ENCODE assay signal across 28 cellular contexts in the genomic region with DNA sequence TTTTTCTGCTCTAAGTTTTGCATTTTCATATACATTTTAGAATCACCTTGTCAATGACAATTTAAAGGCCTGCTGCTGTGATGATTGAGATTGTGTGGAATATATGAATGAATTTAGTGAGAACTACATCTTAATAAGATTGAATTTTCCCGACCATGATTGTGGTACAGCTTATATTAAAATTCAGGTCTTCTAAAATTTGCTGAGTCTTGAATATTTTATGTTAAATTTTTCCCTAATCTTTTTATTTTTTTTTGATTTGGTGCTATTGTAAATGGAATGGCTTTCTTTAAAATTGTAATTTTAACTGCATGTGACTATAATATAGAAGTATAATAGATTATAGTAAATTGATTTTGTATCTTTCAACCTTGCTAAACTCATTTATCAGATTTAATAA.
"Had no signal": no experiment of that assay in that cellular context is flagged by ENCODE, and none has a peak within 500 bp of the region (broad histone marks: within the 10 kb centered on the region; RNA-seq: fewer than 3 reads in every experiment).

No MANE protein-coding gene starts in this region.

- H3K36me3 ChIP-seq: neural progenitor cell, ovary, spleen, suprapubic skin, tibial artery, transverse colon, upper lobe of right lung, vagina had no signal

- H3K4me2 ChIP-seq: neural progenitor cell, smooth muscle cell had no signal

- H3K79me2 ChIP-seq: parathyroid adenoma had no signal

- H3K27ac ChIP-seq: neural progenitor cell, ovary, parathyroid adenoma, psoas muscle, skin epidermis, spleen, suprapubic skin, testis, tibial artery, transverse colon, upper lobe of right lung, vagina had no signal

- H2AFZ ChIP-seq: neural progenitor cell, parathyroid adenoma had no signal

- H3K9ac ChIP-seq: neural progenitor cell, parathyroid adenoma had no signal

- ATAC-seq: natural killer cell; psoas muscle; right cardiac atrium; sciatic nerve; stimulated activated memory B cell treated with anti-CD40 and anti-IgM and Interleukin-4, amounts not matched to agents 10 μg/mL and 1 μg/mL and 100 μg/mL, for 72 hours; stimulated activated naive CD8-positive, alpha-beta T cell treated with anti-CD3 and anti-CD28 coated beads, Interleukin-15, amount 100 ng/mL, for 72 hours; stimulated activated naive CD8-positive, alpha-beta T cell treated with anti-CD3 and anti-CD28 coated beads, Interleukin-15, Interleukin-2, amounts not matched to agents 100 U/mL and 50 U/mL, for 24 hours; upper lobe of right lung had no signal

- H3K27me3 ChIP-seq: neural progenitor cell, ovary, spleen, suprapubic skin, testis, tibial artery, transverse colon, upper lobe of right lung, vagina had no signal

- H3K9me3 ChIP-seq: ovary, psoas muscle, suprapubic skin, testis, tibial artery, transverse colon, upper lobe of right lung, vagina had no signal

- DNase-seq: natural killer cell; occipital lobe; ovary; posterior cingulate gyrus; psoas muscle; right cardiac atrium; spleen; stimulated activated CD4-positive, alpha-beta T cell treated with anti-CD3 and anti-CD28 coated beads, Interleukin-12 subunit alpha, Interleukin-12 subunit beta, amount 100 ng/mL, for 4 hours; stimulated activated CD4-positive, alpha-beta T cell treated with anti-CD3 and anti-CD28 coated beads, Interleukin-1b, Interleukin-23, amount 100 ng/mL, for 48 hours; stimulated activated CD4-positive, alpha-beta T cell treated with anti-CD3 and anti-CD28 coated beads, Interleukin-4, amount 100 ng/mL, for 1 hour; stimulated activated CD4-positive, alpha-beta T cell treated with anti-CD3 and anti-CD28 coated beads, Interleukin-4, amount 100 ng/mL, for 4 hours; stimulated activated CD8-positive, alpha-beta memory T cell treated with anti-CD3 and anti-CD28 coated beads, Interleukin-4, amount 100 ng/mL, for 48 hours; stimulated activated naive CD4-positive, alpha-beta T cell; stimulated activated naive CD8-positive, alpha-beta T cell treated with anti-CD3 and anti-CD28 coated beads, Interleukin-15, amount 100 ng/mL, for 72 hours; stimulated activated naive CD8-positive, alpha-beta T cell treated with anti-CD3 and anti-CD28 coated beads, Interleukin-15, Interleukin-2, amounts not matched to agents 100 U/mL and 50 U/mL, for 24 hours; substantia nigra; testis; tibial artery; transverse colon; upper lobe of right lung had no signal

- H3K4me3 ChIP-seq: neural progenitor cell, ovary, psoas muscle, skin epidermis, smooth muscle cell, spleen, suprapubic skin, testis, tibial artery, transverse colon, upper lobe of right lung, vagina had no signal

- H3K4me1 ChIP-seq: neural progenitor cell, parathyroid adenoma, psoas muscle, spleen, suprapubic skin, testis, tibial artery, transverse colon, upper lobe of right lung, vagina had no signal
